In the genomic region with DNA sequence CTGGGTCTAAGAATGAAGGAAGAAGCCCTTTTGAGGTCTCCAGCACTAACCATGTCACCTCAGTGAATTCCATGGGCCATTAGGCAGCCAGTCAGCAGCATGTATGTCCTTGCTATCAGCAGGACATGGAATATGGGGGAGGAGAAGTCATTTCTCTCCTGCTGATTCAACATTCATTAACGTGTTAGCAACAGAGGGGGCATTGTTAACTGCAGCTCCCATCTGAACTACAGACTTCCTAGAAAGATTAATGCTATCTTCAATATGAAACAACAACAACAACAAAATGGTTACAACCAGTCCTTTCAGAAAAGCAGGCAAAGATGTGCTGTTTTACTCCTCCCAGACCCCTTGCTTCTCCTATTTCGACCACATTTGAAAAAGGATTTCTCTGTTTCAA, we compare ENCODE assay signal across 1 cellular context.
TF ChIP-seq lines count a peak whose summit lies in the region.

No MANE protein-coding gene starts in this region.

TF ChIP-seq in HepG2, 621 proteins besides CTCF, POLR2A, EP300 and RAD21 (continued from another document):
- TF ChIP-seq, protein P1, sequence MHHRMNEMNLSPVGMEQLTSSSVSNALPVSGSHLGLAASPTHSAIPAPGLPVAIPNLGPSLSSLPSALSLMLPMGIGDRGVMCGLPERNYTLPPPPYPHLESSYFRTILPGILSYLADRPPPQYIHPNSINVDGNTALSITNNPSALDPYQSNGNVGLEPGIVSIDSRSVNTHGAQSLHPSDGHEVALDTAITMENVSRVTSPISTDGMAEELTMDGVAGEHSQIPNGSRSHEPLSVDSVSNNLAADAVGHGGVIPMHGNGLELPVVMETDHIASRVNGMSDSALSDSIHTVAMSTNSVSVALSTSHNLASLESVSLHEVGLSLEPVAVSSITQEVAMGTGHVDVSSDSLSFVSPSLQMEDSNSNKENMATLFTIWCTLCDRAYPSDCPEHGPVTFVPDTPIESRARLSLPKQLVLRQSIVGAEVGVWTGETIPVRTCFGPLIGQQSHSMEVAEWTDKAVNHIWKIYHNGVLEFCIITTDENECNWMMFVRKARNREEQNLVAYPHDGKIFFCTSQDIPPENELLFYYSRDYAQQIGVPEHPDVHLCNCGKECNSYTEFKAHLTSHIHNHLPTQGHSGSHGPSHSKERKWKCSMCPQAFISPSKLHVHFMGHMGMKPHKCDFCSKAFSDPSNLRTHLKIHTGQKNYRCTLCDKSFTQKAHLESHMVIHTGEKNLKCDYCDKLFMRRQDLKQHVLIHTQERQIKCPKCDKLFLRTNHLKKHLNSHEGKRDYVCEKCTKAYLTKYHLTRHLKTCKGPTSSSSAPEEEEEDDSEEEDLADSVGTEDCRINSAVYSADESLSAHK (CRISPR knock-in tag; IDR thresholded peaks at IDR 0.05; ENCODE audit: borderline replicate concordance): no peak
- TF ChIP-seq, protein P2, sequence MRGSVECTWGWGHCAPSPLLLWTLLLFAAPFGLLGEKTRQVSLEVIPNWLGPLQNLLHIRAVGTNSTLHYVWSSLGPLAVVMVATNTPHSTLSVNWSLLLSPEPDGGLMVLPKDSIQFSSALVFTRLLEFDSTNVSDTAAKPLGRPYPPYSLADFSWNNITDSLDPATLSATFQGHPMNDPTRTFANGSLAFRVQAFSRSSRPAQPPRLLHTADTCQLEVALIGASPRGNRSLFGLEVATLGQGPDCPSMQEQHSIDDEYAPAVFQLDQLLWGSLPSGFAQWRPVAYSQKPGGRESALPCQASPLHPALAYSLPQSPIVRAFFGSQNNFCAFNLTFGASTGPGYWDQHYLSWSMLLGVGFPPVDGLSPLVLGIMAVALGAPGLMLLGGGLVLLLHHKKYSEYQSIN (CRISPR knock-in tag; IDR thresholded peaks at IDR 0.05; ENCODE audit: borderline replicate concordance): no peak
- TF ChIP-seq NCOR1 (IDR thresholded peaks at IDR 0.05; ENCODE audit: borderline replicate concordance, low read length) (peak; percentile 80; the same call in 1 of the 2 replicates), ZNF224 (CRISPR knock-in tag; IDR thresholded peaks at IDR 0.05) (no peak)
- TF ChIP-seq, protein P3, sequence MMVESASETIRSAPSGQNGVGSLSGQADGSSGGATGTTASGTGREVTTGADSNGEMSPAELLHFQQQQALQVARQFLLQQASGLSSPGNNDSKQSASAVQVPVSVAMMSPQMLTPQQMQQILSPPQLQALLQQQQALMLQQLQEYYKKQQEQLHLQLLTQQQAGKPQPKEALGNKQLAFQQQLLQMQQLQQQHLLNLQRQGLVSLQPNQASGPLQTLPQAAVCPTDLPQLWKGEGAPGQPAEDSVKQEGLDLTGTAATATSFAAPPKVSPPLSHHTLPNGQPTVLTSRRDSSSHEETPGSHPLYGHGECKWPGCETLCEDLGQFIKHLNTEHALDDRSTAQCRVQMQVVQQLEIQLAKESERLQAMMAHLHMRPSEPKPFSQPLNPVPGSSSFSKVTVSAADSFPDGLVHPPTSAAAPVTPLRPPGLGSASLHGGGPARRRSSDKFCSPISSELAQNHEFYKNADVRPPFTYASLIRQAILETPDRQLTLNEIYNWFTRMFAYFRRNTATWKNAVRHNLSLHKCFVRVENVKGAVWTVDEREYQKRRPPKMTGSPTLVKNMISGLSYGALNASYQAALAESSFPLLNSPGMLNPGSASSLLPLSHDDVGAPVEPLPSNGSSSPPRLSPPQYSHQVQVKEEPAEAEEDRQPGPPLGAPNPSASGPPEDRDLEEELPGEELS (CRISPR knock-in tag; IDR thresholded peaks at IDR 0.05): peak; percentile 49; the same call in 1 of the 2 replicates
TF ChIP-seq in HepG2: peak in this region for 22.
